Comparison of ENCODE assay signal across 8 cellular contexts in genomic region chr17:59914274-59914854, GRCh38. TPM values are rescaled to one million over a fixed set of nuclear protein-coding genes. Genes with fewer than 3 reads are reported as not detected.
A peak's percentile ranks its signal among the peaks of the same experiment; 100 is the strongest.
DNase-seq lines count a peak whose midpoint lies in the region; ATAC-seq, FAIRE-seq and TF ChIP-seq lines count a peak whose summit lies in the region.

No MANE protein-coding gene starts in this region.

- H3K9me3 ChIP-seq in A549 (no peaks in the 10 kb centered on the region), adipocyte (ENCODE audit: control insufficient read depth, low read length) (no peaks in the 10 kb centered on the region), hepatocyte (ENCODE audit: low read depth) (no peaks in the 10 kb centered on the region), transverse colon (no peaks in the 10 kb centered on the region)

- H3K4me1 ChIP-seq in A549 (peaks cover 3% of the 10 kb centered on the region; the same call in 1 of the 3 replicates), adipocyte (ENCODE audit: control insufficient read depth, insufficient read depth, low read length) (no peaks in the 10 kb centered on the region), hepatocyte (ENCODE audit: insufficient read depth) (no peaks in the 10 kb centered on the region), transverse colon (no peaks in the 10 kb centered on the region)

- TF ChIP-seq POLR2A in A549 (IDR thresholded peaks at IDR 0.05; ENCODE audit: low read length): no peak
- TF ChIP-seq POLR2A in transverse colon (IDR thresholded peaks at IDR 0.05): no peak

- H3K4me2 ChIP-seq in A549: no peak overlapping the region
- H3K4me2 ChIP-seq in hepatocyte: no peak overlapping the region

- H3K27me3 ChIP-seq in GM06990 (replicated peaks; ENCODE audit: control insufficient read depth, insufficient read depth, low read length) (no peaks in the 10 kb centered on the region), adipocyte (replicated peaks; ENCODE audit: control insufficient read depth, insufficient read depth, low read length) (no peaks in the 10 kb centered on the region), hepatocyte (no peaks in the 10 kb centered on the region), transverse colon (no peaks in the 10 kb centered on the region)

- peaks cover 11% of the 10 kb centered on the region for H3K79me2 ChIP-seq in hepatocyte

- ATAC-seq in A549 (peak; percentile 62 to 81; a peak in 3 of 6 replicates), GM21381 (IDR thresholded peaks at IDR 0.05; ENCODE audit: unreplicated experiment) (no peak)

- WGBS in A549 (ENCODE audit: missing lambda C conversion rate): 79% methylated on average over 1 of the region's 1 CpG
- WGBS in hepatocyte (ENCODE audit: low lambda C conversion rate, missing lambda C conversion rate): 78% methylated on average over 1 of the region's 1 CpG
- WGBS in transverse colon (ENCODE audit: low coverage in 1 of 2), 2 donors: 75 to 83% methylated on average over 1 of the region's 1 CpG

- intact Hi-C loops in transverse colon (cut with DNase I; ENCODE audit: low total_unique reads): no loop called here

- H3K27ac ChIP-seq in A549 (no peak overlapping the region), hepatocyte (no peak overlapping the region), transverse colon (no peak overlapping the region)

- peak; percentile 52 to 63 for TF ChIP-seq RAD21 in A549 (conservative IDR thresholded peaks at IDR 0.05 in 1 of 2, IDR thresholded peaks at IDR 0.05 in 1 of 2)

- TF ChIP-seq CTCF in A549 (IDR thresholded peaks at IDR 0.05): peak; percentile 88
- peak; percentile 46 for TF ChIP-seq CTCF in GM06990 (IDR thresholded peaks at IDR 0.05; ENCODE audit: insufficient read depth, low read length, poor library complexity, severe bottlenecking)
- TF ChIP-seq CTCF in hepatocyte (IDR thresholded peaks at IDR 0.05; ENCODE audit: poor library complexity): peak; percentile 76
- peak; percentile 57 to 72 (median 62) for TF ChIP-seq CTCF in transverse colon (IDR thresholded peaks at IDR 0.05)

- POLR2A ChIA-PET in A549 (lab: Yijun Ruan, JAX): no interaction called here

- H3K36me3 ChIP-seq in GM06990 (ENCODE audit: control insufficient read depth, insufficient read depth, low read length) (peaks cover 4% of the 10 kb centered on the region), adipocyte (ENCODE audit: control insufficient read depth, insufficient read depth, low read length, severe bottlenecking) (peaks cover 56% of the 10 kb centered on the region), hepatocyte (replicated peaks; ENCODE audit: insufficient read depth, low read depth) (no peaks in the 10 kb centered on the region), transverse colon (peaks cover 0 to 55% (median 27%) of the 10 kb centered on the region in 4 donors)

- in situ Hi-C loops in transverse colon (cut with MboI; ENCODE audit: low pct_ligation_motif_present in 1 of 4, low pct_unique_long_range_greater_than_20kb in 1 of 4, low sequenced_read_pairs in 3 of 4): loop anchor here (10.0 to 25.0 kb wide), 3 partner anchors 120 to 173 kb away; partner anchors contain the start of gene HEATR6 (in 1 of the 4)

- DNase-seq in A549 (ENCODE audit: low read depth in 1 of 2, low spot score in 1 of 2): peak; percentile 52 to 78
- DNase-seq in GM06990 (ENCODE audit: extremely low read depth, insufficient read length): peak; percentile 21
- DNase-seq in NCI-H1930 (lab: John Stamatoyannopoulos, UW): peak; percentile 4 to 33
- peak; percentile 88 for DNase-seq in adipocyte (ENCODE audit: low read depth)
- DNase-seq in hepatocyte (ENCODE audit: low spot score): peak; percentile 61
- no peak for DNase-seq in transverse colon
- DNase-seq in activated CD4-positive, alpha-beta T cell treated with anti-CD3 and anti-CD28 coated beads for 1 hour: no peak

- no peak overlapping the region for H3K9ac ChIP-seq in adipocyte (ENCODE audit: low read length)

- H3K4me3 ChIP-seq in A549: no peak overlapping the region
- no peak overlapping the region for H3K4me3 ChIP-seq in GM06990 (replicated peaks; ENCODE audit: low read depth, low read length)
- H3K4me3 ChIP-seq in adipocyte (ENCODE audit: low read length): no peak overlapping the region
- no peak overlapping the region for H3K4me3 ChIP-seq in hepatocyte
- no peak overlapping the region for H3K4me3 ChIP-seq in transverse colon

- TF ChIP-seq EP300 in A549 (IDR thresholded peaks at IDR 0.05) (no peak), transverse colon (IDR thresholded peaks at IDR 0.05; ENCODE audit: low read depth) (no peak)

- FAIRE-seq in A549 (lab: Jason Lieb, UNC): peak; percentile 56

- peaks cover 4% of the 10 kb centered on the region for H4K20me1 ChIP-seq in hepatocyte (ENCODE audit: insufficient read depth, poor library complexity, severe bottlenecking)

- no peaks in the 10 kb centered on the region for H3K9me2 ChIP-seq in hepatocyte (replicated peaks; ENCODE audit: insufficient read depth)

- no peak overlapping the region for H2AFZ ChIP-seq in hepatocyte

- CTCF ChIA-PET in A549 (lab: Yijun Ruan, JAX): interaction anchor here (0.6 to 5.3 kb wide), 37 partner anchors 10 to 549 kb away, joined by 3 to 51 read pairs (median 5); partner anchors contain the start of gene RPS6KB1

TF ChIP-seq in A549, 52 proteins besides CTCF, POLR2A, EP300 and RAD21:
- TF ChIP-seq HOXB13 (CRISPR knock-in tag; IDR thresholded peaks at IDR 0.05; ENCODE audit: low read depth): no peak
- TF ChIP-seq SMC3 (IDR thresholded peaks at IDR 0.05): peak; percentile 70

RNA-seq across cellular contexts. Expression of gene RPS6KB1, which starts 21.4 kb away (rescaled TPM):
- polyA plus RNA-seq in A549 (2011; rRNA removed) (53.7 and 57.3 TPM in 2 replicates), A549 (2017; fragmentation: RNase III; extraction: RNeasy Plus Mini Kit Qiagen cat#74134 plus additional on column Dnase treatment) (67.3 to 81.7 TPM (median 69.4 TPM) in 3 replicates), hepatocyte (21.9 and 27.9 TPM in 2 replicates)
- polyA plus RNA-seq in A549 (2012; cell fraction: cytosol; rRNA removed): 16.0 and 16.7 TPM in 2 replicates
- 11.6 and 25.0 TPM in 2 replicates for polyA plus RNA-seq in A549 (2012; cell fraction: nucleus; rRNA removed)
- 35.0 and 37.4 TPM in 2 replicates for polyA minus RNA-seq in A549 (2011; rRNA and poly(A)+ RNA removed)
- total RNA-seq in hepatocyte (17.2 and 22.4 TPM in 2 replicates), transverse colon (10 to 100 TPM; 18.3 to 51.3 (median 28.1) TPM)

RNA-seq across cellular contexts. Expression of gene TUBD1, which starts 21.6 kb away (rescaled TPM):
- 24.4 and 28.3 TPM in 2 replicates for polyA plus RNA-seq in A549 (2011; rRNA removed)
- 9.0 and 10.4 TPM in 2 replicates for polyA plus RNA-seq in A549 (2012; cell fraction: cytosol; rRNA removed)
- 3.6 and 4.7 TPM in 2 replicates for polyA plus RNA-seq in A549 (2012; cell fraction: nucleus; rRNA removed)
- 15.5 to 15.9 TPM (median 15.7 TPM) in 3 replicates for polyA plus RNA-seq in A549 (2017; fragmentation: RNase III; extraction: RNeasy Plus Mini Kit Qiagen cat#74134 plus additional on column Dnase treatment)
- 27.4 and 33.7 TPM in 2 replicates for polyA minus RNA-seq in A549 (2011; rRNA and poly(A)+ RNA removed)
- 8.6 and 11.8 TPM in 2 replicates for total RNA-seq in hepatocyte
- 8.7 and 12.0 TPM in 2 replicates for polyA plus RNA-seq in hepatocyte
- total RNA-seq in transverse colon: 10 to 100 TPM in 1 of 4 donors, 1 to 10 TPM in 2, under 1 TPM in 1; 0.80 to 13.3 (median 4.1) TPM

RNA-seq across cellular contexts. Expression of gene RNFT1, which starts 50.2 kb away (rescaled TPM):
- polyA plus RNA-seq in A549 (2011; rRNA removed) (28.9 and 29.9 TPM in 2 replicates), A549 (2017; fragmentation: RNase III; extraction: RNeasy Plus Mini Kit Qiagen cat#74134 plus additional on column Dnase treatment) (16.2 to 18.0 TPM (median 17.0 TPM) in 3 replicates), hepatocyte (31.1 and 35.2 TPM in 2 replicates)
- polyA plus RNA-seq in A549 (2012; cell fraction: cytosol; rRNA removed): 10.9 and 13.7 TPM in 2 replicates
- 10.6 and 14.4 TPM in 2 replicates for polyA plus RNA-seq in A549 (2012; cell fraction: nucleus; rRNA removed)
- 14.7 and 14.8 TPM in 2 replicates for polyA minus RNA-seq in A549 (2011; rRNA and poly(A)+ RNA removed)
- total RNA-seq in hepatocyte (33.9 and 43.5 TPM in 2 replicates), transverse colon (10 to 100 TPM; 10.3 to 72.6 (median 37.4) TPM)

Comparison
In these comparisons a context has a peak if more than half of its experiments do, and no peak if none do; other contexts are left out.
1. DNase-seq: peak in A549 (2 of 2), GM06990 (single experiment), NCI-H1930 (2 of 2), adipocyte (single experiment) and hepatocyte (single experiment); none in transverse colon (single experiment) and activated CD4-positive, alpha-beta T cell treated with anti-CD3 and anti-CD28 coated beads for 1 hour (single experiment).
2. Peak in every context shown above with its lines, with median percentiles within 50 percentile points of each other: CTCF ChIP-seq.